Comparison of ENCODE assay signal across 8 cellular contexts in genomic region chr1:13725714-13726175, GRCh38. TPM values are rescaled to one million over a fixed set of nuclear protein-coding genes. Genes with fewer than 3 reads are reported as not detected.
DNase-seq lines count a peak whose midpoint lies in the region; ATAC-seq lines count a peak whose summit lies in the region.

No MANE protein-coding gene starts in this region.

- DNase-seq in NCI-H2227 (lab: John Stamatoyannopoulos, UW; ENCODE audit: unreplicated experiment) (peak; percentile 8), NCI-H2227 treated with DMSO at 0.1 percent for 48 hours (lab: John Stamatoyannopoulos, UW) (no peak), NCI-H69 (lab: John Stamatoyannopoulos, UW) (peak; percentile 0), left ventricle myocardium superior (no peak)
- peak; percentile 80 for DNase-seq in activated effector memory CD4-positive, alpha-beta T cell treated with anti-CD3 and anti-CD28 coated beads, Interleukin-2, amount 50 U/mL, for 16 hours
- peak; percentile 25 for DNase-seq in stimulated activated CD8-positive, alpha-beta memory T cell treated with anti-CD3 and anti-CD28 coated beads, Interleukin-4, amount 100 ng/mL, for 24 hours (ENCODE audit: low read depth)

- peak; percentile 38 for ATAC-seq in left ventricle myocardium superior
- no peak for ATAC-seq in GM21515 (IDR thresholded peaks at IDR 0.05; ENCODE audit: unreplicated experiment)
- no peak for ATAC-seq in HG02840 (IDR thresholded peaks at IDR 0.05; ENCODE audit: low FRiP score, unreplicated experiment)

- intact Hi-C loops in left ventricle myocardium superior (cut with micrococcal nuclease) = no loop called here

RNA-seq across cellular contexts. Expression of gene PRDM2, which starts 25.8 kb away (rescaled TPM):
- 38.5 TPM for total RNA-seq in left ventricle myocardium superior

Comparison
In these comparisons a context has a peak if more than half of its experiments do, and no peak if none do; other contexts are left out.
1. DNase-seq: peak in NCI-H2227 (single experiment), NCI-H69 (single experiment), activated effector memory CD4-positive, alpha-beta T cell treated with anti-CD3 and anti-CD28 coated beads, Interleukin-2, amount 50 U/mL, for 16 hours (single experiment) and stimulated activated CD8-positive, alpha-beta memory T cell treated with anti-CD3 and anti-CD28 coated beads, Interleukin-4, amount 100 ng/mL, for 24 hours (single experiment); none in NCI-H2227 treated with DMSO at 0.1 percent for 48 hours (single experiment) and left ventricle myocardium superior (single experiment).